Comparison of ENCODE assay signal across 23 cellular contexts in the genomic region with DNA sequence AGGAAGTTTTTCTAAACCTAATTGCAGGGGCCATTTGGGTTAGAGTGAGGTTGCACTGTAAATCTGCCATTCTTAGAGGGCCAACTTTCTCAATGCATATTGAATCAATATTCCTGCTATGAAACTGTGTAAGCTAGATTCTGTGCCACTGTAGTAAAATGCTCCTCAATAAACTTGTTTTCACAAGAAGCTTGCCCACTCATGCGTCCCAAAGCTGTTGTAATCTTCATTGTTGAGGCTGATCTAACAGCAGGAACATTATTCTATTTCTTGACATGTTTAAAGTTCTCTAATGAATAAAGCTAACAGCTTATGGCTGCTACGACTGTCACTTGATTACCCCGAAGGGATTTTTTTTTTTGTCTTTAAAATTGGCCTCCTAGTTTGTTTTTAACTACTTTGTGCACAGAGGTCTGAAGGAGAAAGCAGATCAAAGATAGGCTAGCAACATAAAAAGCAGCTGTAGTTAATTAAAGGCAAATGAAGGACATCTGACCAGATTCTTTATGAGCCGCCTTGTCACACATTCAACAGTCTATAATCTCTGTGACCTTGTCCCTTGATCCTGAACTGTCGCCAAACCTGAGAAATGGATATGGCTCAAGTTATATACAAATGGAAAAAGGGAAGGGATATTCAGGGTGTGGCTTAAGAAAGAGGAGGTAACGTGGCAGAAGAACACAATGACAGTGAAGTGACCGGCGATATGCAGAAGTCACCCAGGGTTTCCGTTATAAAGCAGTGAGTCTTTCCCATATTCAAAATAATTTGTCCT.
"Had no signal": no experiment of that assay in that cellular context is flagged by ENCODE, and none has a peak within 500 bp of the region (broad histone marks: within the 10 kb centered on the region; RNA-seq: fewer than 3 reads in every experiment).

No MANE protein-coding gene starts in this region.

- H3K27ac Mint-ChIP-seq: activated CD4-positive, alpha-beta T cell treated with anti-CD3 and anti-CD28 coated beads, Interleukin-2, amount 10 ng/mL, durations not matched to agents 24 days and 14 days; activated CD8-positive, alpha-beta T cell treated with anti-CD3 and anti-CD28 coated beads for 36 hours; activated naive CD4-positive, alpha-beta T cell treated with anti-CD3 and anti-CD28 coated beads, Interleukin-2, amount 10 ng/mL, durations not matched to agents 7 days and 5 days; activated naive CD8-positive, alpha-beta T cell treated with anti-CD3 and anti-CD28 coated beads, Interleukin-2, amount 50 U/mL, for 24 hours; endodermal cell; naive B cell; stimulated activated memory B cell treated with anti-CD40 and anti-IgM and Interleukin-4, amounts not matched to agents 10 μg/mL and 1 μg/mL and 100 μg/mL, for 72 hours; type B pancreatic cell had no signal

- H3K4me3 Mint-ChIP-seq: activated CD4-positive, alpha-beta T cell treated with anti-CD3 and anti-CD28 coated beads, Interleukin-2, amount 10 ng/mL, durations not matched to agents 24 days and 14 days; activated CD8-positive, alpha-beta T cell treated with anti-CD3 and anti-CD28 coated beads for 36 hours; activated naive CD4-positive, alpha-beta T cell treated with anti-CD3 and anti-CD28 coated beads, Interleukin-2, amount 10 ng/mL, durations not matched to agents 7 days and 5 days; activated naive CD8-positive, alpha-beta T cell treated with anti-CD3 and anti-CD28 coated beads, Interleukin-2, amount 50 U/mL, for 24 hours; endodermal cell; naive B cell; stimulated activated memory B cell treated with anti-CD40 and anti-IgM and Interleukin-4, amounts not matched to agents 10 μg/mL and 1 μg/mL and 100 μg/mL, for 72 hours; type B pancreatic cell had no signal

- H3K4me3 ChIP-seq: dorsolateral prefrontal cortex, psoas muscle, testis had no signal

- H3K9me3 ChIP-seq: psoas muscle, testis had no signal

- H3K36me3 Mint-ChIP-seq: activated naive CD4-positive, alpha-beta T cell treated with anti-CD3 and anti-CD28 coated beads, Interleukin-2, amount 10 ng/mL, durations not matched to agents 7 days and 5 days; naive B cell; stimulated activated memory B cell treated with anti-CD40 and anti-IgM and Interleukin-4, amounts not matched to agents 10 μg/mL and 1 μg/mL and 100 μg/mL, for 72 hours; type B pancreatic cell had no signal

- H3K27me3 Mint-ChIP-seq: activated CD4-positive, alpha-beta T cell treated with anti-CD3 and anti-CD28 coated beads, Interleukin-2, amount 10 ng/mL, durations not matched to agents 24 days and 14 days; activated CD8-positive, alpha-beta T cell treated with anti-CD3 and anti-CD28 coated beads for 36 hours; activated naive CD4-positive, alpha-beta T cell treated with anti-CD3 and anti-CD28 coated beads, Interleukin-2, amount 10 ng/mL, durations not matched to agents 7 days and 5 days; activated naive CD8-positive, alpha-beta T cell treated with anti-CD3 and anti-CD28 coated beads, Interleukin-2, amount 50 U/mL, for 24 hours; naive B cell; stimulated activated memory B cell treated with anti-CD40 and anti-IgM and Interleukin-4, amounts not matched to agents 10 μg/mL and 1 μg/mL and 100 μg/mL, for 72 hours had no signal

- H3K27me3 ChIP-seq: brain microvascular endothelial cell, testis had no signal

- H3K9me3 Mint-ChIP-seq: activated CD4-positive, alpha-beta T cell treated with anti-CD3 and anti-CD28 coated beads, Interleukin-2, amount 10 ng/mL, durations not matched to agents 24 days and 14 days; activated CD8-positive, alpha-beta T cell treated with anti-CD3 and anti-CD28 coated beads for 36 hours; activated naive CD4-positive, alpha-beta T cell treated with anti-CD3 and anti-CD28 coated beads, Interleukin-2, amount 10 ng/mL, durations not matched to agents 7 days and 5 days; activated naive CD8-positive, alpha-beta T cell treated with anti-CD3 and anti-CD28 coated beads, Interleukin-2, amount 50 U/mL, for 24 hours; endodermal cell had no signal

- ATAC-seq: activated CD8-positive, alpha-beta T cell treated with anti-CD3 and anti-CD28 coated beads for 36 hours; activated naive CD8-positive, alpha-beta T cell treated with anti-CD3 and anti-CD28 coated beads, Interleukin-2, amount 50 U/mL, for 24 hours; left ventricle myocardium superior; psoas muscle; sciatic nerve; stimulated activated memory B cell treated with anti-CD40 and anti-IgM and Interleukin-4, amounts not matched to agents 10 μg/mL and 1 μg/mL and 100 μg/mL, for 72 hours had no signal

- DNase-seq: activated CD4-positive, alpha-beta T cell treated with anti-CD3 and anti-CD28 coated beads, Interleukin-2, amount 10 ng/mL, durations not matched to agents 24 days and 14 days; activated CD8-positive, alpha-beta T cell treated with anti-CD3 and anti-CD28 coated beads for 36 hours; activated effector memory CD4-positive, alpha-beta T cell treated with Interleukin-2 at 50 U/mL for 16 hours; activated naive CD4-positive, alpha-beta T cell treated with anti-CD3 and anti-CD28 coated beads, Interleukin-2, amount 10 ng/mL, durations not matched to agents 7 days and 5 days; activated naive CD8-positive, alpha-beta T cell treated with anti-CD3 and anti-CD28 coated beads, Interleukin-2, amount 50 U/mL, for 24 hours; activated T-cell treated with anti-CD3 and anti-CD28 coated beads, Interleukin-2, amount 50 U/mL, for 48 hours; aorta; brain microvascular endothelial cell; central memory CD4-positive, alpha-beta T cell; dorsolateral prefrontal cortex; endodermal cell; hypothalamus; left ventricle myocardium superior; naive B cell; psoas muscle; stimulated activated CD4-positive, alpha-beta T cell treated with anti-CD3 and anti-CD28 coated beads, Interleukin-4, amount 100 ng/mL, for 4 hours; T-helper 1 cell; T-helper 9 cell; testis had no signal

- H3K4me1 ChIP-seq: psoas muscle, testis had no signal

- H3K27ac ChIP-seq: brain microvascular endothelial cell, dorsolateral prefrontal cortex, epithelial cell of prostate, psoas muscle, testis had no signal

- H3K4me1 Mint-ChIP-seq: activated CD4-positive, alpha-beta T cell treated with anti-CD3 and anti-CD28 coated beads, Interleukin-2, amount 10 ng/mL, durations not matched to agents 24 days and 14 days; activated naive CD4-positive, alpha-beta T cell treated with anti-CD3 and anti-CD28 coated beads, Interleukin-2, amount 10 ng/mL, durations not matched to agents 7 days and 5 days; activated naive CD8-positive, alpha-beta T cell treated with anti-CD3 and anti-CD28 coated beads, Interleukin-2, amount 50 U/mL, for 24 hours; naive B cell; stimulated activated memory B cell treated with anti-CD40 and anti-IgM and Interleukin-4, amounts not matched to agents 10 μg/mL and 1 μg/mL and 100 μg/mL, for 72 hours had no signal

- H3K36me3 ChIP-seq: brain microvascular endothelial cell had no signal
